In genomic region chr10:12535656-12536055, GRCh38 we compare ENCODE assay signal across 1 cellular context.
TF ChIP-seq lines count a peak whose summit lies in the region.

No MANE protein-coding gene starts in this region.

TF ChIP-seq in IMR-90, 13 proteins besides CTCF, POLR2A, EP300 and RAD21 (continued from another document):
- no peak for TF ChIP-seq RCOR1 (IDR thresholded peaks at IDR 0.05; ENCODE audit: insufficient replicate concordance, low read length)
- no peak for TF ChIP-seq SMC3 (IDR thresholded peaks at IDR 0.05; ENCODE audit: low read depth, low read length)
- no peak for TF ChIP-seq USF2 (IDR thresholded peaks at IDR 0.05; ENCODE audit: low read depth, low read length)
- TF ChIP-seq CHD1 (IDR thresholded peaks at IDR 0.05; ENCODE audit: low read depth, low read length), result no peak
